Comparison of ENCODE assay signal across 1 cellular context in genomic region chr13:112446347-112446861, GRCh38.
TF ChIP-seq lines count a peak whose summit lies in the region.

No MANE protein-coding gene starts in this region.

TF ChIP-seq in H1, 55 proteins besides CTCF, POLR2A, EP300 and RAD21:
- no peak for TF ChIP-seq ATF2 (IDR thresholded peaks at IDR 0.05; ENCODE audit: low read length)
- no peak for TF ChIP-seq SP1 (IDR thresholded peaks at IDR 0.05; ENCODE audit: low read depth, low read length)
- no peak for TF ChIP-seq SUZ12 (IDR thresholded peaks at IDR 0.05; ENCODE audit: low read length)
- TF ChIP-seq CBX8 (IDR thresholded peaks at IDR 0.05; ENCODE audit: borderline replicate concordance, low read depth, low read length): no peak
- TF ChIP-seq CBX5 (IDR thresholded peaks at IDR 0.05; ENCODE audit: low read depth, low read length): no peak
- no peak for TF ChIP-seq YY1 (IDR thresholded peaks at IDR 0.05; ENCODE audit: low read depth, low read length)
- TF ChIP-seq GABPA (IDR thresholded peaks at IDR 0.05; ENCODE audit: borderline replicate concordance, insufficient read depth, low read length): no peak
- TF ChIP-seq CHD2 (IDR thresholded peaks at IDR 0.05; ENCODE audit: low read length): no peak
- TF ChIP-seq CTBP2 (IDR thresholded peaks at IDR 0.05; ENCODE audit: borderline replicate concordance, insufficient read depth, insufficient read length, low read length): no peak
- no peak for TF ChIP-seq PHF8 (conservative IDR thresholded peaks at IDR 0.05; ENCODE audit: low read depth, low read length)
- TF ChIP-seq SAP30 (IDR thresholded peaks at IDR 0.05; ENCODE audit: insufficient read depth, insufficient replicate concordance, low read length): no peak
- no peak for TF ChIP-seq KDM1A (IDR thresholded peaks at IDR 0.05; ENCODE audit: borderline replicate concordance, low read length)
- TF ChIP-seq SP4 (IDR thresholded peaks at IDR 0.05; ENCODE audit: low read length): no peak
- TF ChIP-seq TAF7 (optimal IDR thresholded peaks at IDR 0.05; ENCODE audit: borderline replicate concordance, low read depth, low read length): no peak
- TF ChIP-seq POLR2AphosphoS5 (IDR thresholded peaks at IDR 0.05; ENCODE audit: low read depth, low read length): no peak
- TF ChIP-seq ZNF274 (IDR thresholded peaks at IDR 0.05; ENCODE audit: borderline replicate concordance, extremely low read depth, low read length): no peak
- TF ChIP-seq CEBPB (IDR thresholded peaks at IDR 0.05; ENCODE audit: low read depth, low read length): no peak
TF ChIP-seq in H1: peak in this region for 0.
